In genomic region chr3:70096376-70097055, GRCh38 we compare ENCODE assay signal across 15 cellular contexts.
DNase-seq lines count a peak whose midpoint lies in the region; ATAC-seq, FAIRE-seq and TF ChIP-seq lines count a peak whose summit lies in the region.
"Had no signal": no experiment of that assay in that cellular context is flagged by ENCODE, and none has a peak within 500 bp of the region (broad histone marks: within the 10 kb centered on the region; RNA-seq: fewer than 3 reads in every experiment).

No MANE protein-coding gene starts in this region.

- peaks cover 3% of the 10 kb centered on the region for H3K4me1 Mint-ChIP-seq in progenitor cell of endocrine pancreas (ENCODE audit: low read depth)
- H3K4me1 Mint-ChIP-seq: CD14-positive monocyte had no signal

- H3K4me3 Mint-ChIP-seq in progenitor cell of endocrine pancreas (ENCODE audit: low read depth) = no peak overlapping the region
- H3K4me3 Mint-ChIP-seq: CD14-positive monocyte had no signal

- peaks cover 24% of the 10 kb centered on the region for H3K27me3 Mint-ChIP-seq in progenitor cell of endocrine pancreas

- no peak for FAIRE-seq in frontal cortex (lab: Jason Lieb, UNC)
- FAIRE-seq: HTR-8/SVneo, TTC549 had no signal

- H3K36me3 Mint-ChIP-seq in progenitor cell of endocrine pancreas (ENCODE audit: insufficient read depth) = no peaks in the 10 kb centered on the region
- H3K36me3 Mint-ChIP-seq: CD14-positive monocyte had no signal

- no peak for TF ChIP-seq CTCF in progenitor cell of endocrine pancreas (IDR thresholded peaks at IDR 0.05; ENCODE audit: unreplicated experiment)

- no peak for TF ChIP-seq POLR2A in GM18505 (IDR thresholded peaks at IDR 0.05; ENCODE audit: borderline replicate concordance, extremely low read depth, insufficient read depth, insufficient read length)

- no peak overlapping the region for H3K27ac Mint-ChIP-seq in progenitor cell of endocrine pancreas

- DNase-seq in frontal cortex (ENCODE audit: low spot score in 2 of 2) (no peak), OCI-M2 (lab: John Stamatoyannopoulos, UW; ENCODE audit: unreplicated experiment) (no peak), globus pallidus (ENCODE audit: low spot score) (no peak), progenitor cell of endocrine pancreas (ENCODE audit: low spot score, unreplicated experiment) (no peak)
- DNase-seq: activated gamma-delta T cell treated with Interleukin-2 at 50 U/mL for 16 hours; NCI-H187; Peyer's patch; stimulated activated CD4-positive, alpha-beta T cell treated with anti-CD3 and anti-CD28 coated beads, Interleukin-2, amount 100 ng/mL, for 48 hours had no signal

- no peaks in the 10 kb centered on the region for H3K9me3 Mint-ChIP-seq in progenitor cell of endocrine pancreas (ENCODE audit: low read depth)
- H3K9me3 Mint-ChIP-seq: CD14-positive monocyte had no signal

- ATAC-seq in GM18505 (IDR thresholded peaks at IDR 0.05; ENCODE audit: unreplicated experiment) = peak; percentile 97
- ATAC-seq in GM19438 (IDR thresholded peaks at IDR 0.05; ENCODE audit: low read depth, unreplicated experiment) = peak; percentile 82
- peak; percentile 99 for ATAC-seq in HG02870 (IDR thresholded peaks at IDR 0.05; ENCODE audit: unreplicated experiment)
- ATAC-seq in HG03575 (IDR thresholded peaks at IDR 0.05; ENCODE audit: extremely low read depth, insufficient number of reproducible peaks, low FRiP score, unreplicated experiment) = peak; percentile 99
